18 cellular contexts compared by ENCODE assay signal in the genomic region with DNA sequence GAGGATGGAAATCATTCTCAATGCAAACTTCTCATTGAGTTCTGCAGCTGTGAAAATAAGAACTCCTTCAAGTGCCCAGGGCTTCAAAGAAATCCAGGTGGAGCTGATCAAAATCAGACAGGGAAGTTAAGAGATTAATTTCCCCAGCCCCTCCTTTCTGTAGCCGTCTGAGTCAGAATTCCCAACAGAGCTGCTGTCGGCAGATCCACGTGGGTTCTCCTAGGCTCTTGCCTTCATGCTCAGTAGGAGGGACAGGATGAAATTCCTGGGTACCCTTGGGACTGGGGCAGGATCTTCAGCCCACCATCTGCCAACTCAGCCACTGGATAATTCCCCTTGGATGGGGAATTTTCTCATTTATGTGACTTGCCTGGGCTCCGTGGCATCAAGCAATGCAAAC. TPM values are rescaled to one million over a fixed set of nuclear protein-coding genes. Genes with fewer than 3 reads are reported as not detected.
A peak's percentile ranks its signal among the peaks of the same experiment; 100 is the strongest.
DNase-seq lines count a peak whose midpoint lies in the region; ATAC-seq and TF ChIP-seq lines count a peak whose summit lies in the region.
"Had no signal": no experiment of that assay in that cellular context is flagged by ENCODE, and none has a peak within 500 bp of the region (broad histone marks: within the 10 kb centered on the region; RNA-seq: fewer than 3 reads in every experiment).

No MANE protein-coding gene starts in this region.

- DNase-seq in A172 (ENCODE audit: low spot score) (peak; percentile 23), NCI-H524 (lab: John Stamatoyannopoulos, UW) (peak; percentile 99), fibroblast of mammary gland (ENCODE audit: low read depth) (peak; percentile 86), myocyte (ENCODE audit: low read depth) (peak; percentile 77), NCI-H526 (lab: John Stamatoyannopoulos, UW) (no peak), GM13976 (ENCODE audit: low spot score) (no peak)
- DNase-seq: activated CD4-positive, alpha-beta T cell treated with anti-CD3 and anti-CD28 coated beads for 36 hours; activated naive CD8-positive, alpha-beta T cell treated with anti-CD3 and anti-CD28 coated beads, Interleukin-2, amount 10 ng/mL, durations not matched to agents 7 days and 5 days; CD8-positive, alpha-beta memory T cell; IMR-90; SHP77 treated with DMSO at 0.1 percent for 48 hours; sigmoid colon; stimulated activated CD4-positive, alpha-beta T cell treated with anti-CD3 and anti-CD28 coated beads, Interleukin-4, amount 100 ng/mL, for 4 hours; T-helper 2 cell; trophoblast cell had no signal

- ATAC-seq in HG02610 (IDR thresholded peaks at IDR 0.05; ENCODE audit: unreplicated experiment) (no peak), GM18867 (IDR thresholded peaks at IDR 0.05; ENCODE audit: unreplicated experiment) (no peak)
- ATAC-seq: activated CD4-positive, alpha-beta T cell treated with anti-CD3 and anti-CD28 coated beads for 36 hours; HCT116 had no signal

- in situ Hi-C loops in GM13976 (cut with MboI; ENCODE audit: low sequenced_read_pairs, unreplicated experiment) = no loop called here

- no peak for TF ChIP-seq CTCF in fibroblast of mammary gland (conservative IDR thresholded peaks at IDR 0.05; ENCODE audit: control insufficient read depth, insufficient read depth, low read depth, low read length)
- TF ChIP-seq CTCF in GM13976 (IDR thresholded peaks at IDR 0.05; ENCODE audit: borderline replicate concordance, control extremely low read depth, extremely low read depth, insufficient read depth, missing control alignments) = no peak

- no peak overlapping the region for H3K4me3 ChIP-seq in fibroblast of mammary gland (ENCODE audit: control insufficient read depth, low read depth, low read length)
- H3K4me3 ChIP-seq: sigmoid colon had no signal

RNA-seq across cellular contexts. Expression of a gene that starts 13.3 kb away (rescaled TPM):
- total RNA-seq in A172 (2014; rRNA removed; shearing (Covaris generic)) = 2.1 and 2.3 TPM in 2 replicates
- total RNA-seq in myocyte = 30.6 and 44.6 TPM in 2 replicates
- polyA plus RNA-seq in myocyte (2012) = 11.6 TPM

RNA-seq across cellular contexts. Expression of a gene that starts 17.1 kb away (rescaled TPM):
- 35.1 and 56.1 TPM in 2 replicates for total RNA-seq in A172 (2014; rRNA removed; shearing (Covaris generic))
- total RNA-seq in myocyte = 37.1 and 38.6 TPM in 2 replicates
- polyA plus RNA-seq in myocyte (2012) = 59.2 TPM

Comparison
In these comparisons a context has a peak if more than half of its experiments do, and no peak if none do; other contexts are left out.
1. DNase-seq: peak in A172 (single experiment), NCI-H524 (2 of 2), fibroblast of mammary gland (single experiment) and myocyte (single experiment); none in NCI-H526 (0 of 2) and GM13976 (single experiment).